Comparison of ENCODE assay signal across 8 cellular contexts in genomic region chr9:92141144-92142129, GRCh38. TPM values are rescaled to one million over a fixed set of nuclear protein-coding genes. Genes with fewer than 3 reads are reported as not detected.
DNase-seq lines count a peak whose midpoint lies in the region; ATAC-seq lines count a peak whose summit lies in the region.

No MANE protein-coding gene starts in this region.

- no peaks in the 10 kb centered on the region for H3K9me3 Mint-ChIP-seq in activated T-helper 1 cell treated with anti-CD3 and anti-CD28 coated beads, Interleukin-12 subunit alpha, Interleukin-12 subunit beta, Interleukin-2, Interleukin-4 antibody, amounts not matched to agents 30 ng/mL and 10 ng/mL and 1 ng/mL, durations not matched to agents 14 hours and 24 hours and 36 hours

- H3K9me3 ChIP-seq in right cardiac atrium (ENCODE audit: control insufficient read depth, low read length) (no peaks in the 10 kb centered on the region), skeletal muscle satellite cell (replicated peaks; ENCODE audit: low read length) (no peaks in the 10 kb centered on the region)

- H3K4me1 Mint-ChIP-seq in activated T-helper 1 cell treated with anti-CD3 and anti-CD28 coated beads, Interleukin-12 subunit alpha, Interleukin-12 subunit beta, Interleukin-2, Interleukin-4 antibody, amounts not matched to agents 30 ng/mL and 10 ng/mL and 1 ng/mL, durations not matched to agents 14 hours and 24 hours and 36 hours (ENCODE audit: low read depth), result peaks cover 13% of the 10 kb centered on the region

- peak overlapping the region; percentile 78 for H3K4me2 ChIP-seq in skeletal muscle satellite cell (ENCODE audit: low read length)

- H3K27ac ChIP-seq in right cardiac atrium (ENCODE audit: low read length), result no peak overlapping the region

- 16% methylated on average over 62 of the region's 62 CpGs for WGBS in right cardiac atrium

- DNase-seq in activated CD8-positive, alpha-beta memory T cell treated with anti-CD3 and anti-CD28 coated beads, Interleukin-2, amount 50 U/mL, for 48 hours, result peak; percentile 55
- DNase-seq in activated CD8-positive, alpha-beta memory T cell treated with anti-CD3 and anti-CD28 coated beads for 24 hours, result no peak
- no peak for DNase-seq in activated T-helper 1 cell treated with anti-CD3 and anti-CD28 coated beads, Interleukin-12 subunit alpha, Interleukin-12 subunit beta, Interleukin-2, Interleukin-4 antibody, amounts not matched to agents 30 ng/mL and 10 ng/mL and 1 ng/mL, durations not matched to agents 14 hours and 24 hours and 36 hours (ENCODE audit: low spot score)
- DNase-seq in right cardiac atrium (peak in 2 of 3 donors; percentile 72 to 75), mucosa of gallbladder (ENCODE audit: low spot score) (no peak)

- H3K36me3 Mint-ChIP-seq in activated T-helper 1 cell treated with anti-CD3 and anti-CD28 coated beads, Interleukin-12 subunit alpha, Interleukin-12 subunit beta, Interleukin-2, Interleukin-4 antibody, amounts not matched to agents 30 ng/mL and 10 ng/mL and 1 ng/mL, durations not matched to agents 14 hours and 24 hours and 36 hours (ENCODE audit: low read depth), result no peaks in the 10 kb centered on the region

- intact Hi-C loops in activated T-helper 1 cell treated with anti-CD3 and anti-CD28 coated beads, Interleukin-12 subunit alpha, Interleukin-12 subunit beta, Interleukin-2, Interleukin-4 antibody, amounts not matched to agents 30 ng/mL and 10 ng/mL and 1 ng/mL, durations not matched to agents 14 hours and 24 hours and 36 hours (cut with micrococcal nuclease), result loop anchor here (5.0 kb wide), 1 partner anchor 66 kb away; no protein-coding TSS in a partner anchor
- intact Hi-C loops in right cardiac atrium (cut with DNase I), result loop anchor here in 1 of 4 donors (5.0 kb wide), 1 partner anchor 101 kb away; no protein-coding TSS in a partner anchor

- H3K27me3 ChIP-seq in right cardiac atrium (ENCODE audit: control insufficient read depth, insufficient read depth), result no peaks in the 10 kb centered on the region
- no peaks in the 10 kb centered on the region for H3K27me3 ChIP-seq in skeletal muscle satellite cell (ENCODE audit: control insufficient read depth, insufficient read depth, low read length)

- H3K4me3 ChIP-seq in right cardiac atrium (ENCODE audit: low read length) (peak overlapping the region; percentile 50), skeletal muscle satellite cell (ENCODE audit: low read length) (peak overlapping the region; percentile 72)

- peak overlapping the region; percentile 70 for H3K9ac ChIP-seq in skeletal muscle satellite cell (ENCODE audit: low read depth, low read length)

- H3K27me3 Mint-ChIP-seq in activated T-helper 1 cell treated with anti-CD3 and anti-CD28 coated beads, Interleukin-12 subunit alpha, Interleukin-12 subunit beta, Interleukin-2, Interleukin-4 antibody, amounts not matched to agents 30 ng/mL and 10 ng/mL and 1 ng/mL, durations not matched to agents 14 hours and 24 hours and 36 hours (ENCODE audit: insufficient read depth), result peaks cover 34% of the 10 kb centered on the region

- H3K4me3 Mint-ChIP-seq in activated T-helper 1 cell treated with anti-CD3 and anti-CD28 coated beads, Interleukin-12 subunit alpha, Interleukin-12 subunit beta, Interleukin-2, Interleukin-4 antibody, amounts not matched to agents 30 ng/mL and 10 ng/mL and 1 ng/mL, durations not matched to agents 14 hours and 24 hours and 36 hours, result peak overlapping the region; percentile 79

- no peaks in the 10 kb centered on the region for H3K4me1 ChIP-seq in right cardiac atrium (ENCODE audit: control insufficient read depth, insufficient read depth, low read length)
- H3K4me1 ChIP-seq in skeletal muscle satellite cell (ENCODE audit: control insufficient read depth, insufficient read depth, low read length), result peaks cover 34% of the 10 kb centered on the region

- H3K36me3 ChIP-seq in skeletal muscle satellite cell (ENCODE audit: insufficient read depth, low read length), result no peaks in the 10 kb centered on the region

- ATAC-seq in right cardiac atrium, result peak; percentile 27 to 46
- no peak for ATAC-seq in GM21390 (IDR thresholded peaks at IDR 0.05; ENCODE audit: unreplicated experiment)
- no peak for ATAC-seq in HG02852 (IDR thresholded peaks at IDR 0.05; ENCODE audit: unreplicated experiment)

- no peak overlapping the region for H3K27ac Mint-ChIP-seq in activated T-helper 1 cell treated with anti-CD3 and anti-CD28 coated beads, Interleukin-12 subunit alpha, Interleukin-12 subunit beta, Interleukin-2, Interleukin-4 antibody, amounts not matched to agents 30 ng/mL and 10 ng/mL and 1 ng/mL, durations not matched to agents 14 hours and 24 hours and 36 hours

RNA-seq across cellular contexts. Expression of gene SPTLC1, which starts 26.2 kb away (rescaled TPM):
- total RNA-seq in activated T-helper 1 cell treated with anti-CD3 and anti-CD28 coated beads, Interleukin-12 subunit alpha, Interleukin-12 subunit beta, Interleukin-2, Interleukin-4 antibody, amounts not matched to agents 30 ng/mL and 10 ng/mL and 1 ng/mL, durations not matched to agents 14 hours and 24 hours and 36 hours, result 60.2 and 62.3 TPM in 2 replicates
- total RNA-seq in right cardiac atrium (10 to 100 TPM; 31.5 to 33.6 (median 32.8) TPM), mucosa of gallbladder (65.1 TPM)
- 21.1 TPM for polyA plus RNA-seq in right cardiac atrium
- total RNA-seq in skeletal muscle satellite cell (2012; rRNA removed), result 85.2 and 87.5 TPM in 2 replicates

Comparison
In these comparisons a context has a peak if more than half of its experiments do, and no peak if none do; other contexts are left out.
1. DNase-seq: peak in activated CD8-positive, alpha-beta memory T cell treated with anti-CD3 and anti-CD28 coated beads, Interleukin-2, amount 50 U/mL, for 48 hours (single experiment) and right cardiac atrium (2 of 3); none in activated CD8-positive, alpha-beta memory T cell treated with anti-CD3 and anti-CD28 coated beads for 24 hours (single experiment), activated T-helper 1 cell treated with anti-CD3 and anti-CD28 coated beads, Interleukin-12 subunit alpha, Interleukin-12 subunit beta, Interleukin-2, Interleukin-4 antibody, amounts not matched to agents 30 ng/mL and 10 ng/mL and 1 ng/mL, durations not matched to agents 14 hours and 24 hours and 36 hours (single experiment) and mucosa of gallbladder (single experiment).
2. ATAC-seq: peak in right cardiac atrium (2 of 2); none in GM21390 (single experiment) and HG02852 (single experiment).